ENCODE assay signal across 2 cellular contexts in the genomic region with DNA sequence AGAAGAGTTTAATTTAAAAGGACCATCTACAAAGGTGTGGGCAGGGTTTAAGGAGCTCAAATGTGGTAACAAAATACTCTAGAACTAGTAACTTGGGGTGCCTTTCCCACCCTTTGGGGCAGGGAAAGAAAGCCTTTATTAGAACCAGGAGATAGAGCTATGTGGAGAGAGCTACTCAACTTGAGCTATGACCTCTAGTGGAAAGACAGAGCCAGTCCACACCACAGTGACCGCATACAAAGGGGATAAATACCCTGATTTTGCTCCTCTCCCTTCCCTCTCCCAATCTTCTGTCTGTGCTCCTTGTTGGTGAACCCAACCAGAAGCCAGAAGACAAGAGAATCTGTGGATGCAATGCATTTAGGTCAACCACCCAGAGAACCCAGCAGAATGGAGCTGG.
TF ChIP-seq lines count a peak whose summit lies in the region.

No MANE protein-coding gene starts in this region.

TF ChIP-seq in K562, 482 proteins besides CTCF, POLR2A, EP300 and RAD21:
- 0 out of 2 replicates have a peak, but pooled peaks have one; percentile 17 for TF ChIP-seq SMC3 (conservative IDR thresholded peaks at IDR 0.05; ENCODE audit: insufficient read depth, low read depth, low read length)
- TF ChIP-seq FOSL1 (tag; conservative IDR thresholded peaks at IDR 0.05): no peak
- TF ChIP-seq PRDM10 (IDR thresholded peaks at IDR 0.05; ENCODE audit: partially characterized antibody): no peak
- TF ChIP-seq, protein P1, sequence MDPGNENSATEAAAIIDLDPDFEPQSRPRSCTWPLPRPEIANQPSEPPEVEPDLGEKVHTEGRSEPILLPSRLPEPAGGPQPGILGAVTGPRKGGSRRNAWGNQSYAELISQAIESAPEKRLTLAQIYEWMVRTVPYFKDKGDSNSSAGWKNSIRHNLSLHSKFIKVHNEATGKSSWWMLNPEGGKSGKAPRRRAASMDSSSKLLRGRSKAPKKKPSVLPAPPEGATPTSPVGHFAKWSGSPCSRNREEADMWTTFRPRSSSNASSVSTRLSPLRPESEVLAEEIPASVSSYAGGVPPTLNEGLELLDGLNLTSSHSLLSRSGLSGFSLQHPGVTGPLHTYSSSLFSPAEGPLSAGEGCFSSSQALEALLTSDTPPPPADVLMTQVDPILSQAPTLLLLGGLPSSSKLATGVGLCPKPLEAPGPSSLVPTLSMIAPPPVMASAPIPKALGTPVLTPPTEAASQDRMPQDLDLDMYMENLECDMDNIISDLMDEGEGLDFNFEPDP (CRISPR knock-in tag; IDR thresholded peaks at IDR 0.05): no peak
- TF ChIP-seq SIN3B (IDR thresholded peaks at IDR 0.05; ENCODE audit: low read depth): no peak
- TF ChIP-seq, protein P2, sequence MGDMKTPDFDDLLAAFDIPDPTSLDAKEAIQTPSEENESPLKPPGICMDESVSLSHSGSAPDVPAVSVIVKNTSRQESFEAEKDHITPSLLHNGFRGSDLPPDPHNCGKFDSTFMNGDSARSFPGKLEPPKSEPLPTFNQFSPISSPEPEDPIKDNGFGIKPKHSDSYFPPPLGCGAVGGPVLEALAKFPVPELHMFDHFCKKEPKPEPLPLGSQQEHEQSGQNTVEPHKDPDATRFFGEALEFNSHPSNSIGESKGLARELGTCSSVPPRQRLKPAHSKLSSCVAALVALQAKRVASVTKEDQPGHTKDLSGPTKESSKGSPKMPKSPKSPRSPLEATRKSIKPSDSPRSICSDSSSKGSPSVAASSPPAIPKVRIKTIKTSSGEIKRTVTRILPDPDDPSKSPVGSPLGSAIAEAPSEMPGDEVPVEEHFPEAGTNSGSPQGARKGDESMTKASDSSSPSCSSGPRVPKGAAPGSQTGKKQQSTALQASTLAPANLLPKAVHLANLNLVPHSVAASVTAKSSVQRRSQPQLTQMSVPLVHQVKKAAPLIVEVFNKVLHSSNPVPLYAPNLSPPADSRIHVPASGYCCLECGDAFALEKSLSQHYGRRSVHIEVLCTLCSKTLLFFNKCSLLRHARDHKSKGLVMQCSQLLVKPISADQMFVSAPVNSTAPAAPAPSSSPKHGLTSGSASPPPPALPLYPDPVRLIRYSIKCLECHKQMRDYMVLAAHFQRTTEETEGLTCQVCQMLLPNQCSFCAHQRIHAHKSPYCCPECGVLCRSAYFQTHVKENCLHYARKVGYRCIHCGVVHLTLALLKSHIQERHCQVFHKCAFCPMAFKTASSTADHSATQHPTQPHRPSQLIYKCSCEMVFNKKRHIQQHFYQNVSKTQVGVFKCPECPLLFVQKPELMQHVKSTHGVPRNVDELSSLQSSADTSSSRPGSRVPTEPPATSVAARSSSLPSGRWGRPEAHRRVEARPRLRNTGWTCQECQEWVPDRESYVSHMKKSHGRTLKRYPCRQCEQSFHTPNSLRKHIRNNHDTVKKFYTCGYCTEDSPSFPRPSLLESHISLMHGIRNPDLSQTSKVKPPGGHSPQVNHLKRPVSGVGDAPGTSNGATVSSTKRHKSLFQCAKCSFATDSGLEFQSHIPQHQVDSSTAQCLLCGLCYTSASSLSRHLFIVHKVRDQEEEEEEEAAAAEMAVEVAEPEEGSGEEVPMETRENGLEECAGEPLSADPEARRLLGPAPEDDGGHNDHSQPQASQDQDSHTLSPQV (IDR thresholded peaks at IDR 0.05): 0 out of 2 replicates have a peak, but pooled peaks have one; percentile 19
- no peak for TF ChIP-seq MBD2 (IDR thresholded peaks at IDR 0.05; ENCODE audit: borderline replicate concordance, low read depth)
- 0 out of 2 replicates have a peak, but pooled peaks have one; percentile 9 for TF ChIP-seq CREM (IDR thresholded peaks at IDR 0.05; ENCODE audit: low read depth)

TF ChIP-seq in HepG2, 621 proteins besides CTCF, POLR2A, EP300 and RAD21:
- TF ChIP-seq GFI1 (CRISPR knock-in tag; IDR thresholded peaks at IDR 0.05; ENCODE audit: borderline replicate concordance): no peak
- no peak for TF ChIP-seq ZSCAN5A (CRISPR knock-in tag; IDR thresholded peaks at IDR 0.05; ENCODE audit: borderline replicate concordance)
- TF ChIP-seq TAF1 (CRISPR knock-in tag; IDR thresholded peaks at IDR 0.05): no peak
- no peak for TF ChIP-seq ETV6 (CRISPR knock-in tag; conservative IDR thresholded peaks at IDR 0.05)
- TF ChIP-seq, protein P3, sequence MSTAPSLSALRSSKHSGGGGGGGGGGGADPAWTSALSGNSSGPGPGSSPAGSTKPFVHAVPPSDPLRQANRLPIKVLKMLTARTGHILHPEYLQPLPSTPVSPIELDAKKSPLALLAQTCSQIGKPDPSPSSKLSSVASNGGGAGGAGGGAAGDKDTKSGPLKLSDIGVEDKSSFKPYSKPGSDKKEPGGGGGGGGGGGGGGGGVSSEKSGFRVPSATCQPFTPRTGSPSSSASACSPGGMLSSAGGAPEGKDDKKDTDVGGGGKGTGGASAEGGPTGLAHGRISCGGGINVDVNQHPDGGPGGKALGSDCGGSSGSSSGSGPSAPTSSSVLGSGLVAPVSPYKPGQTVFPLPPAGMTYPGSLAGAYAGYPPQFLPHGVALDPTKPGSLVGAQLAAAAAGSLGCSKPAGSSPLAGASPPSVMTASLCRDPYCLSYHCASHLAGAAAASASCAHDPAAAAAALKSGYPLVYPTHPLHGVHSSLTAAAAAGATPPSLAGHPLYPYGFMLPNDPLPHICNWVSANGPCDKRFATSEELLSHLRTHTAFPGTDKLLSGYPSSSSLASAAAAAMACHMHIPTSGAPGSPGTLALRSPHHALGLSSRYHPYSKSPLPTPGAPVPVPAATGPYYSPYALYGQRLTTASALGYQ (CRISPR knock-in tag; IDR thresholded peaks at IDR 0.05): no peak
- TF ChIP-seq XRCC5 (optimal IDR thresholded peaks at IDR 0.05; ENCODE audit: low read length): peak; percentile 33
- TF ChIP-seq STAG1 (CRISPR knock-in tag; IDR thresholded peaks at IDR 0.05): peak; percentile 72
- no peak for TF ChIP-seq ZZZ3 (CRISPR knock-in tag; IDR thresholded peaks at IDR 0.05; ENCODE audit: borderline replicate concordance)
- no peak for TF ChIP-seq SNAPC5 (CRISPR knock-in tag; IDR thresholded peaks at IDR 0.05; ENCODE audit: borderline replicate concordance)
- TF ChIP-seq HNRNPL (IDR thresholded peaks at IDR 0.05; ENCODE audit: low read depth, low read length): no peak
- no peak for TF ChIP-seq FUBP1 (CRISPR knock-in tag; IDR thresholded peaks at IDR 0.05; ENCODE audit: borderline replicate concordance)
- TF ChIP-seq SMC3 (IDR thresholded peaks at IDR 0.05; ENCODE audit: low read length): peak; percentile 78; the same call in 1 of the 2 replicates
- TF ChIP-seq ZNF441 (CRISPR knock-in tag; IDR thresholded peaks at IDR 0.05; ENCODE audit: borderline replicate concordance): no peak
- no peak for TF ChIP-seq ZBTB43 (CRISPR knock-in tag; conservative IDR thresholded peaks at IDR 0.05)
